ENCODE assay signal across 9 cellular contexts in the genomic region with DNA sequence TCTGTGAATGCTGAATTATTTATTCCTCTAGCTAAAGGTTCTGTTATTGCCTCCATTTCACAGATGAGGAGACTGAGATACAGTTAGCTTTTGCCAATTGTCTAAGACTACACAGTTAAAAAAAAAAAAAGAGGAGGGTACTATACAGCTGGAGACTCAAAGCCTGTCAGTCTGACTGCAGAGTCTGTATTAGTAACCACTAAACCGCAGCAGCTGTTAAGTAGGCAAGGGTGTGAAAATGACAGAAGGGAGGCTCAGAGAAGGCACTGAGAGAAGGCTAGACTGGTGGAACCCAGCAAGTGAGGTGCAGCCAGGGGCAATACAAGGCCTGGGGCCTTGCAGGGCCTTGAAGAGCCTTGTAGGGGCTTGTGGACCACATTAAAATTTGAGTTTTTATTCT.
DNase-seq lines count a peak whose midpoint lies in the region; ATAC-seq and TF ChIP-seq lines count a peak whose summit lies in the region.
"Had no signal": no experiment of that assay in that cellular context is flagged by ENCODE, and none has a peak within 500 bp of the region (broad histone marks: within the 10 kb centered on the region; RNA-seq: fewer than 3 reads in every experiment).

No MANE protein-coding gene starts in this region.

- no peak for TF ChIP-seq CTCF in sigmoid colon (IDR thresholded peaks at IDR 0.05)

- intact Hi-C loops in sigmoid colon (cut with DNase I): no loop called here

- no peaks in the 10 kb centered on the region for H3K27me3 ChIP-seq in sigmoid colon

- WGBS in sigmoid colon, 2 donors: 78 to 91% methylated on average over 1 of the region's 1 CpG

- H3K36me3 ChIP-seq in sigmoid colon: no peaks in the 10 kb centered on the region

- no peak overlapping the region for H3K4me3 ChIP-seq in sigmoid colon
- H3K4me3 ChIP-seq: A549 had no signal

- in situ Hi-C loops in ACHN (cut with HindIII; ENCODE audit: low pct_ligation_motif_present, low pct_unique_long_range_greater_than_20kb, low sequenced_read_pairs): no loop called here

- ATAC-seq in HG02642 (IDR thresholded peaks at IDR 0.05; ENCODE audit: poor library complexity, unreplicated experiment) (peak; percentile 91), HG02970 (IDR thresholded peaks at IDR 0.05; ENCODE audit: low FRiP score, unreplicated experiment) (no peak)
- ATAC-seq: A549 had no signal

- TF ChIP-seq POLR2A in sigmoid colon (IDR thresholded peaks at IDR 0.05): no peak

- no peak for TF ChIP-seq EP300 in sigmoid colon (IDR thresholded peaks at IDR 0.05)

- H3K9me3 ChIP-seq in sigmoid colon: no peaks in the 10 kb centered on the region
- H3K9me3 ChIP-seq: A549 had no signal

- peak overlapping the region; percentile 62 to 91 (median 78) for H3K27ac ChIP-seq in sigmoid colon
- H3K27ac ChIP-seq: A549 had no signal

- peaks cover 0 to 71% (median 55%) of the 10 kb centered on the region in 4 donors for H3K4me1 ChIP-seq in sigmoid colon
- H3K4me1 ChIP-seq: A549 had no signal

- peak; percentile 22 for DNase-seq in NCI-H82 (lab: John Stamatoyannopoulos, UW)
- no peak for DNase-seq in NCI-H82 treated with DMSO at 0.1 percent for 48 hours (lab: John Stamatoyannopoulos, UW; ENCODE audit: unreplicated experiment)
- peak; percentile 1 for DNase-seq in OCI-M1 (lab: John Stamatoyannopoulos, UW)
- no peak for DNase-seq in sigmoid colon
- DNase-seq in dedifferentiated amniotic fluid mesenchymal stem cell (ENCODE audit: extremely low spot score): no peak
- DNase-seq in ACHN: no peak

Comparison
In these comparisons a context has a peak if more than half of its experiments do, and no peak if none do; other contexts are left out.
1. DNase-seq: peak in NCI-H82 (single experiment) and OCI-M1 (single experiment); none in NCI-H82 treated with DMSO at 0.1 percent for 48 hours (single experiment), sigmoid colon (single experiment), dedifferentiated amniotic fluid mesenchymal stem cell (single experiment) and ACHN (single experiment).